Comparison of ENCODE assay signal across 18 cellular contexts in genomic region chrX:13080128-13080795, GRCh38. TPM values are rescaled to one million over a fixed set of nuclear protein-coding genes. Genes with fewer than 3 reads are reported as not detected.
A peak's percentile ranks its signal among the peaks of the same experiment; 100 is the strongest.
DNase-seq lines count a peak whose midpoint lies in the region; ATAC-seq and TF ChIP-seq lines count a peak whose summit lies in the region.
"Had no signal": no experiment of that assay in that cellular context is flagged by ENCODE, and none has a peak within 500 bp of the region (broad histone marks: within the 10 kb centered on the region; RNA-seq: fewer than 3 reads in every experiment).

No MANE protein-coding gene starts in this region.

- H3F3A ChIP-seq in DOHH2 (ENCODE audit: control insufficient read depth, insufficient read depth) (peaks cover 41% of the 10 kb centered on the region), neural progenitor cell (ENCODE audit: low read depth) (no peaks in the 10 kb centered on the region)

- no peaks in the 10 kb centered on the region for H3K27me3 Mint-ChIP-seq in activated T-helper 17 cell treated with anti-CD3 and anti-CD28 coated beads, Interleukin-2, amount 50 U/mL, for 72 hours
- no peaks in the 10 kb centered on the region for H3K27me3 Mint-ChIP-seq in naive B cell
- no peaks in the 10 kb centered on the region for H3K27me3 Mint-ChIP-seq in neural progenitor cell (ENCODE audit: insufficient read depth, low read depth)

- H3K4me3 ChIP-seq in BLaER1 treated with 17β-estradiol and CSF1 and Interleukin-3, amounts not matched to agents 10 nM and 100 nM, result no peak overlapping the region
- H3K4me3 ChIP-seq in DOHH2 (ENCODE audit: low read length) (peak overlapping the region; percentile 31), neural progenitor cell (no peak overlapping the region), suprapubic skin (no peak overlapping the region)
- H3K4me3 ChIP-seq: cardiac muscle cell, skin epidermis had no signal

- in situ Hi-C loops in ACHN (cut with HindIII; ENCODE audit: low pct_ligation_motif_present, low pct_unique_long_range_greater_than_20kb, low sequenced_read_pairs), result no loop called here

- H3K27ac ChIP-seq in BLaER1 treated with 17β-estradiol and CSF1 and Interleukin-3, amounts not matched to agents 10 nM and 100 nM, result peak overlapping the region; percentile 72 to 99 (median 95); a peak in 21 of 22 replicates
- H3K27ac ChIP-seq in DOHH2 (ENCODE audit: low read depth, low read length) (peak overlapping the region; percentile 98), neural progenitor cell (no peak overlapping the region), suprapubic skin (no peak overlapping the region)
- H3K27ac ChIP-seq: cardiac muscle cell, foreskin keratinocyte, KMS-11 had no signal

- peaks cover 5% of the 10 kb centered on the region for H3K36me3 Mint-ChIP-seq in activated T-helper 17 cell treated with anti-CD3 and anti-CD28 coated beads, Interleukin-2, amount 50 U/mL, for 72 hours (ENCODE audit: low read depth)
- H3K36me3 Mint-ChIP-seq in naive B cell (peaks cover 0 to 3% of the 10 kb centered on the region in 2 donors), neural progenitor cell (no peaks in the 10 kb centered on the region)

- H3K9ac ChIP-seq in BLaER1 treated with 17β-estradiol and CSF1 and Interleukin-3, amounts not matched to agents 10 nM and 100 nM, result peak overlapping the region in 10 of 11 experiments; percentile 73 to 87 (median 80); a peak in 20 of 22 replicates
- no peak overlapping the region for H3K9ac ChIP-seq in neural progenitor cell
- H3K9ac ChIP-seq: KMS-11 had no signal

- H3K4me1 ChIP-seq in BLaER1 treated with 17β-estradiol and CSF1 and Interleukin-3, amounts not matched to agents 10 nM and 100 nM, result peaks cover 90 to 100% (median 96%) of the 10 kb centered on the region in 10 experiments
- H3K4me1 ChIP-seq in DOHH2 (ENCODE audit: control insufficient read depth, low read length) (peaks cover 99% of the 10 kb centered on the region), neural progenitor cell (peaks cover 5% of the 10 kb centered on the region), suprapubic skin (peaks cover 6% of the 10 kb centered on the region)
- H3K4me1 ChIP-seq: foreskin keratinocyte had no signal

- H3K9me3 Mint-ChIP-seq in activated T-helper 17 cell treated with anti-CD3 and anti-CD28 coated beads, Interleukin-2, amount 50 U/mL, for 72 hours, result no peaks in the 10 kb centered on the region
- H3K9me3 Mint-ChIP-seq in naive B cell (peaks cover 0 to 8% (median 0%) of the 10 kb centered on the region in 7 donors), neural progenitor cell (peaks cover 6% of the 10 kb centered on the region)

- H3K27ac Mint-ChIP-seq in activated T-helper 17 cell treated with anti-CD3 and anti-CD28 coated beads, Interleukin-2, amount 50 U/mL, for 72 hours, result peak overlapping the region; percentile 99
- H3K27ac Mint-ChIP-seq in naive B cell (peak overlapping the region; percentile 88 to 97 (median 96)), neural progenitor cell (no peak overlapping the region)

- DNase-seq in naive B cell (no peak), neural progenitor cell (ENCODE audit: low spot score) (no peak), suprapubic skin (ENCODE audit: low spot score in 2 of 2) (no peak), OCI-M2 (lab: John Stamatoyannopoulos, UW; ENCODE audit: unreplicated experiment) (no peak), ACHN (no peak)
- DNase-seq: activated CD4-positive, alpha-beta T cell treated with anti-CD3 and anti-CD28 coated beads for 1 hour; activated effector memory CD4-positive, alpha-beta T cell treated with anti-CD3 and anti-CD28 coated beads, Interleukin-2, amount 50 U/mL, for 16 hours; foreskin keratinocyte; mesenchymal stem cell; SW 1271 had no signal

- H4K20me1 ChIP-seq in BLaER1 treated with 17β-estradiol and CSF1 and Interleukin-3, amounts not matched to agents 10 nM and 100 nM, result no peaks in the 10 kb centered on the region
- H4K20me1 ChIP-seq in DOHH2 (ENCODE audit: control insufficient read depth, insufficient read depth, low read depth, low read length) (no peaks in the 10 kb centered on the region), neural progenitor cell (ENCODE audit: low read depth) (no peaks in the 10 kb centered on the region)

- no peak for TF ChIP-seq POLR2A in suprapubic skin (IDR thresholded peaks at IDR 0.05)

- no peak overlapping the region for H2AFZ ChIP-seq in neural progenitor cell (replicated peaks)

- H3K4me3 Mint-ChIP-seq in activated T-helper 17 cell treated with anti-CD3 and anti-CD28 coated beads, Interleukin-2, amount 50 U/mL, for 72 hours, result peak overlapping the region; percentile 88
- peak overlapping the region in 5 of 8 donors; percentile 20 to 76 (median 56) for H3K4me3 Mint-ChIP-seq in naive B cell
- no peak overlapping the region for H3K4me3 Mint-ChIP-seq in neural progenitor cell

- no peaks in the 10 kb centered on the region for H3K79me2 ChIP-seq in DOHH2 (ENCODE audit: control insufficient read depth, low read length)
- H3K79me2 ChIP-seq in neural progenitor cell (ENCODE audit: low read depth), result no peaks in the 10 kb centered on the region

- peaks cover 0 to 8% (median 0%) of the 10 kb centered on the region in 11 experiments; a peak in 2 of 22 replicates for H3K9me3 ChIP-seq in BLaER1 treated with 17β-estradiol and CSF1 and Interleukin-3, amounts not matched to agents 10 nM and 100 nM (replicated peaks in 1 of 11)
- H3K9me3 ChIP-seq in DOHH2 (ENCODE audit: control insufficient read depth, insufficient read depth, low read length) (no peaks in the 10 kb centered on the region), neural progenitor cell (ENCODE audit: low read depth) (no peaks in the 10 kb centered on the region), suprapubic skin (no peaks in the 10 kb centered on the region)

- no peaks in the 10 kb centered on the region for H3K36me3 ChIP-seq in BLaER1 treated with 17β-estradiol and CSF1 and Interleukin-3, amounts not matched to agents 10 nM and 100 nM
- H3K36me3 ChIP-seq in DOHH2 (ENCODE audit: control insufficient read depth, low read length) (no peaks in the 10 kb centered on the region; the same call in 1 of the 2 replicates), neural progenitor cell (no peaks in the 10 kb centered on the region), suprapubic skin (no peaks in the 10 kb centered on the region)
- H3K36me3 ChIP-seq: cardiac muscle cell had no signal

- 81% methylated on average over 4 of the region's 4 CpGs for WGBS in suprapubic skin

- ATAC-seq in activated T-helper 17 cell treated with anti-CD3 and anti-CD28 coated beads, Interleukin-2, amount 50 U/mL, for 72 hours (replicated peaks), result peak; percentile 17
- ATAC-seq in naive B cell (ENCODE audit: low read depth in 2 of 2), result no peak
- ATAC-seq: foreskin keratinocyte had no signal

- no peak for TF ChIP-seq CTCF in DOHH2 (IDR thresholded peaks at IDR 0.05; ENCODE audit: low read depth, low read length, poor library complexity, severe bottlenecking)
- TF ChIP-seq CTCF in neural progenitor cell (IDR thresholded peaks at IDR 0.05), result no peak
- TF ChIP-seq CTCF in suprapubic skin (IDR thresholded peaks at IDR 0.05), result no peak

- peaks cover 19% of the 10 kb centered on the region for H3K4me1 Mint-ChIP-seq in activated T-helper 17 cell treated with anti-CD3 and anti-CD28 coated beads, Interleukin-2, amount 50 U/mL, for 72 hours
- H3K4me1 Mint-ChIP-seq in naive B cell (peaks cover 53 to 98% (median 66%) of the 10 kb centered on the region in 3 donors), neural progenitor cell (peaks cover 20% of the 10 kb centered on the region)

- H3K27me3 ChIP-seq in BLaER1 treated with 17β-estradiol and CSF1 and Interleukin-3, amounts not matched to agents 10 nM and 100 nM, result no peaks in the 10 kb centered on the region
- no peaks in the 10 kb centered on the region for H3K27me3 ChIP-seq in DOHH2 (ENCODE audit: control insufficient read depth, low read length)
- H3K27me3 ChIP-seq in neural progenitor cell, result no peaks in the 10 kb centered on the region
- H3K27me3 ChIP-seq in suprapubic skin, result no peaks in the 10 kb centered on the region
- H3K27me3 ChIP-seq: cardiac muscle cell, foreskin keratinocyte had no signal

- peak overlapping the region; percentile 63 to 83 (median 76) for H3K4me2 ChIP-seq in BLaER1 treated with 17β-estradiol and CSF1 and Interleukin-3, amounts not matched to agents 10 nM and 100 nM
- H3K4me2 ChIP-seq in DOHH2 (ENCODE audit: low read length) (peak overlapping the region; percentile 79), neural progenitor cell (no peak overlapping the region)
- H3K4me2 ChIP-seq: KMS-11 had no signal

- no peaks in the 10 kb centered on the region for H3K9me2 ChIP-seq in DOHH2 (replicated peaks; ENCODE audit: control insufficient read depth, low read length)

- no peak for TF ChIP-seq EP300 in suprapubic skin (IDR thresholded peaks at IDR 0.05)

RNA-seq across cellular contexts. Expression of gene FAM9C, which starts 35.8 kb away (rescaled TPM):
- under 1 TPM in 1 of 2 donors, not detected in 1; 0.21 TPM for total RNA-seq in activated T-helper 17 cell treated with anti-CD3 and anti-CD28 coated beads, Interleukin-2, amount 50 U/mL, for 72 hours
- polyA plus RNA-seq in naive B cell (ENCODE audit: low read depth in 6 of 6), result not detected
- total RNA-seq in neural progenitor cell (ENCODE audit: low replicate concordance), result not detected in 2 replicates
- not detected for total RNA-seq in suprapubic skin
- total RNA-seq: cardiac muscle cell, foreskin keratinocyte, NCI-H460, osteoblast had no signal
- polyA plus RNA-seq: cardiac muscle cell, foreskin keratinocyte had no signal

Comparison
In these comparisons a context has a peak if more than half of its experiments do, and no peak if none do; other contexts are left out.
1. H3K27ac ChIP-seq: peak in BLaER1 treated with 17β-estradiol and CSF1 and Interleukin-3, amounts not matched to agents 10 nM and 100 nM (11 of 11) and DOHH2 (single experiment); none in neural progenitor cell (single experiment) and suprapubic skin (single experiment).